ENCODE assay signal across 17 cellular contexts in the genomic region with DNA sequence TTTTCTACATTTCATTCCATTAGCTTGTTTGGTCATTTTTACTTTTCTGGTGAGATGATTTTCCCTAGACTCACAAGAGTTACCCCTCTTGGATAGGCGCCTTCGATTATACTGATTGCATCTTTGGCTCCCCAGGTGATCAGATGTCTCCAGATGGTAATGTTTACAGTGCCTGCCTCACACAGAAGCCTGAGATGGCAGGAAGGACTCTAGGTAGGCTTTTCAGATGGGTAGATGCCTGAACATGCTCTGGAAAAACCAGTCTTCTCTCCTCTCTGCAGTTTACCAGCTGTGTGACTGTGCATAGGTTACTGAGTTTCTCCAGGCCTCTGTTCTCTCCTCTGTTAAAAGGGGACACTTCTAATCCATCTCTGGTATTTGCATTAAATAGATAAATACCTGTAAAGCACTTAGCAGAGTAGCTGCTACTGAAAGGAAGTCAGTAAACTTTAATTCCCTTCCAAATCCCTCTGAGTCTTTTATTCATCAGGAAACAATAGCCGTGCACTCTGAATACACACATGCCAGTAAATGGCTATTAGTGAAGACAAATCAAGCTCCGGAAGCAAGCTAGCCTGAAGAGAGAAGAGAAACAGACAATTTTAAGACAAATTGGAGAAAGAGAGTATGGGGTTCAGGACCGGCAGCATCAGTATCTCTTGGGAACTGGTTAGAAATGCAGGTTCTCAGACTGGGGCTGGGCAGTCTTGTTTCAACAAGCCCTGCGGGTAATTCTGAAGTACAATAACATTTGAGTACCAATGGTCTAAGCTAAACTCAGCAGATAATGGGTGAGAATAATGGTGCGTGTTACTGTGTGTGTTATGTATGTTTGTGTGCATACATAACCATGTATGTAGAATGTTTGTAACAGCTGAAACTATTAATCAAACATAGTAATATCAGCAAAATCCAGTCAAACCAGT.
A peak's percentile ranks its signal among the peaks of the same experiment; 100 is the strongest.
DNase-seq lines count a peak whose midpoint lies in the region; ATAC-seq, FAIRE-seq and TF ChIP-seq lines count a peak whose summit lies in the region.
"Had no signal": no experiment of that assay in that cellular context is flagged by ENCODE, and none has a peak within 500 bp of the region (broad histone marks: within the 10 kb centered on the region; RNA-seq: fewer than 3 reads in every experiment).

No MANE protein-coding gene starts in this region.

- H3K27me3 ChIP-seq in keratinocyte (ENCODE audit: control insufficient read depth, extremely low read depth, insufficient read depth, low read length) (no peaks in the 10 kb centered on the region), vagina (no peaks in the 10 kb centered on the region)

- H3K9me1 ChIP-seq in keratinocyte (ENCODE audit: control insufficient read depth, extremely low read depth, insufficient read depth, low read length) = no peaks in the 10 kb centered on the region

- in situ Hi-C loops in astrocyte of the spinal cord (cut with HindIII; ENCODE audit: low sequenced_read_pairs) = no loop called here

- H3K27ac ChIP-seq in keratinocyte (ENCODE audit: control insufficient read depth, insufficient read depth, low read length) (peak overlapping the region; percentile 84), vagina (peak overlapping the region; percentile 29)

- FAIRE-seq in keratinocyte (lab: Jason Lieb, UNC) = peak; percentile 98
- FAIRE-seq: islet of Langerhans had no signal

- H3K9me3 ChIP-seq in keratinocyte (ENCODE audit: control insufficient read depth, low read depth, low read length) (no peaks in the 10 kb centered on the region), vagina (no peaks in the 10 kb centered on the region)

- no peaks in the 10 kb centered on the region for H3K36me3 ChIP-seq in keratinocyte (ENCODE audit: control insufficient read depth in 2 of 2, extremely low read depth in 1 of 2, insufficient read depth in 2 of 2, low read length in 2 of 2)
- H3K36me3 ChIP-seq in vagina = no peaks in the 10 kb centered on the region

- dilution Hi-C loops in keratinocyte (cut with MboI; ENCODE audit: extremely low pct_ligation_motif_present, low sequenced_read_pairs) = no loop called here

- peak overlapping the region; percentile 83 for H3K4me2 ChIP-seq in keratinocyte (ENCODE audit: control insufficient read depth, extremely low read depth, insufficient read depth, low read depth, low read length)

- ATAC-seq in GM21576 (IDR thresholded peaks at IDR 0.05; ENCODE audit: unreplicated experiment) = no peak
- ATAC-seq: Panc1; stimulated activated naive CD8-positive, alpha-beta T cell treated with anti-CD3 and anti-CD28 coated beads, Interleukin-15, Interleukin-2, amounts not matched to agents 100 U/mL and 50 U/mL, for 24 hours had no signal

- H3K4me1 ChIP-seq in keratinocyte (ENCODE audit: control insufficient read depth, extremely low read depth, insufficient read depth, low read length) (peaks cover 27% of the 10 kb centered on the region), vagina (peaks cover 29% of the 10 kb centered on the region)

- no peaks in the 10 kb centered on the region for H3K79me2 ChIP-seq in keratinocyte (ENCODE audit: control insufficient read depth, insufficient read depth, low read length)

- H3K4me3 ChIP-seq in astrocyte of the spinal cord (ENCODE audit: low read depth, low read length) (no peak overlapping the region), keratinocyte (ENCODE audit: control insufficient read depth in 2 of 3, extremely low read depth in 1 of 3, insufficient read depth in 2 of 3, low read depth in 1 of 3, low read length in 3 of 3) (peak overlapping the region in 2 of 3 experiments; percentile 26 to 57), vagina (no peak overlapping the region)

- no peak for TF ChIP-seq POLR2A in vagina (IDR thresholded peaks at IDR 0.05)

- peak overlapping the region; percentile 24 for H3K9ac ChIP-seq in keratinocyte (ENCODE audit: control insufficient read depth, extremely low read depth, insufficient read depth, low read length)

- peak overlapping the region; percentile 46 for H2AFZ ChIP-seq in keratinocyte (ENCODE audit: control insufficient read depth, low read length)

- H4K20me1 ChIP-seq in keratinocyte (ENCODE audit: control insufficient read depth, extremely low read depth, insufficient read depth, low read length) = no peaks in the 10 kb centered on the region

- intact Hi-C loops in vagina (cut with DNase I) = no loop called here

- DNase-seq in NCI-H1417 (lab: John Stamatoyannopoulos, UW) (peak in 2 of 3 experiments; percentile 15 to 63), NCI-H1417 treated with DMSO at 0.1 percent for 48 hours (lab: John Stamatoyannopoulos, UW) (no peak), astrocyte of the spinal cord (ENCODE audit: low read depth, low spot score) (peak; percentile 26), keratinocyte (ENCODE audit: low read depth, low spot score) (no peak), vagina (ENCODE audit: extremely low spot score in 2 of 2) (no peak), COLO829 (ENCODE audit: low spot score) (no peak), germinal center (ENCODE audit: low spot score) (no peak)
- DNase-seq: activated gamma-delta T cell; effector CD4-positive, alpha-beta T cell; NCI-H1048; NCI-H446; occipital lobe; stimulated activated naive CD8-positive, alpha-beta T cell treated with anti-CD3 and anti-CD28 coated beads, Interleukin-15, Interleukin-2, amounts not matched to agents 100 U/mL and 50 U/mL, for 24 hours; SW 1271 had no signal

- no peak for TF ChIP-seq CTCF in astrocyte of the spinal cord (IDR thresholded peaks at IDR 0.05; ENCODE audit: low read depth, low read length)
- TF ChIP-seq CTCF in keratinocyte (optimal IDR thresholded peaks at IDR 0.05 in 1 of 3, IDR thresholded peaks at IDR 0.05 in 1 of 3, conservative IDR thresholded peaks at IDR 0.05 in 1 of 3; ENCODE audit: extremely low read depth in 1 of 3, insufficient read depth in 2 of 3, low read length in 3 of 3) = no peak
- TF ChIP-seq CTCF in vagina (IDR thresholded peaks at IDR 0.05) = no peak

Comparison
In these comparisons a context has a peak if more than half of its experiments do, and no peak if none do; other contexts are left out.
1. DNase-seq: peak in NCI-H1417 (2 of 3) and astrocyte of the spinal cord (single experiment); none in NCI-H1417 treated with DMSO at 0.1 percent for 48 hours (single experiment), keratinocyte (single experiment), vagina (0 of 2), COLO829 (single experiment) and germinal center (single experiment).
2. H3K4me3 ChIP-seq: peak in keratinocyte (2 of 3); none in astrocyte of the spinal cord (single experiment) and vagina (0 of 2).